12 cellular contexts compared by ENCODE assay signal in the genomic region with DNA sequence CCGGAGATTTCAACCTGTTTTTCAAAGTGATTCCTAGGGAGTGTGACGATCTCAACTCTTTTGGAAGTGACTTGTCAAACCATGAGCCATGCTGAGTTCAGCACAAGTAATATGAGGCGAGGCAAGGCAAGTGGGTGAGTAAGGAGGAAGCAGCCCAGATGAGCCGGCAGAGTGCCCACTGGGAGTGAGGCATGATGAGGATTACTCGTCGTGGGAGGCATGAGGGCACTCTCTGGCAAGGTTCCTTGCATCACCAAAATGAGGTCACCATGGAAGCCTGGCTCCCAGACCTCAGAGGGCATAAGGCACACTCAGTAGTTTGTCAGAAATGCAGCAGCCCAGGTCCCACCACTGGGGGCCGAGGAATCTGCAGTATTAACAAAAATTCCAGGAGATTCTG.
A peak's percentile ranks its signal among the peaks of the same experiment; 100 is the strongest.
DNase-seq lines count a peak whose midpoint lies in the region; ATAC-seq and TF ChIP-seq lines count a peak whose summit lies in the region.
"Had no signal": no experiment of that assay in that cellular context is flagged by ENCODE, and none has a peak within 500 bp of the region (broad histone marks: within the 10 kb centered on the region; RNA-seq: fewer than 3 reads in every experiment).

No MANE protein-coding gene starts in this region.

- no peaks in the 10 kb centered on the region for H3K79me2 ChIP-seq in PC-9 (ENCODE audit: low read depth)

- no peaks in the 10 kb centered on the region for H3K9me3 ChIP-seq in PC-9 (ENCODE audit: insufficient read depth, low read depth)
- H3K9me3 ChIP-seq: upper lobe of left lung had no signal

- H3K36me3 ChIP-seq in PC-9 (ENCODE audit: low read depth) = no peaks in the 10 kb centered on the region
- H3K36me3 ChIP-seq: upper lobe of left lung had no signal

- peak; percentile 89 for DNase-seq in GM03348 (ENCODE audit: low spot score)
- DNase-seq in PC-9 = peak; percentile 8 to 56
- peak; percentile 93 for DNase-seq in epithelial cell of prostate (ENCODE audit: low read depth, low spot score)
- DNase-seq in posterior cingulate gyrus = peak in 8 of 10 donors; percentile 21 to 91 (median 62)
- DNase-seq in posterior vena cava (ENCODE audit: low spot score) = no peak
- DNase-seq in germinal center (ENCODE audit: low spot score) = no peak
- DNase-seq: activated effector memory CD4-positive, alpha-beta T cell treated with Interleukin-2 at 50 U/mL for 16 hours; H7; Karpas-422; upper lobe of left lung had no signal

- H3K27ac ChIP-seq in PC-9 (no peak overlapping the region), epithelial cell of prostate (peak overlapping the region; percentile 11)
- H3K27ac ChIP-seq: upper lobe of left lung had no signal

- no peak for TF ChIP-seq CTCF in PC-9 (conservative IDR thresholded peaks at IDR 0.05)

- CTCF ChIA-PET in PC-9 (lab: Charles Lee) = no interaction called here

- no peaks in the 10 kb centered on the region for H3F3A ChIP-seq in PC-9 (ENCODE audit: insufficient read depth, low read depth)

- no peak overlapping the region for H3K4me2 ChIP-seq in PC-9

- POLR2A ChIA-PET in PC-9 (lab: Charles Lee; ENCODE audit: unreplicated experiment) = no interaction called here

- H3K9me2 ChIP-seq in PC-9 (ENCODE audit: insufficient read depth) = no peaks in the 10 kb centered on the region; the same call in 1 of the 2 replicates

- H4K20me1 ChIP-seq in PC-9 (ENCODE audit: insufficient read depth) = no peaks in the 10 kb centered on the region

- H3K27me3 ChIP-seq in PC-9 (ENCODE audit: insufficient read depth, low read depth) = no peaks in the 10 kb centered on the region
- H3K27me3 ChIP-seq: upper lobe of left lung had no signal

- BruUV-seq in PC-9 (replicated peaks; lab: Mats Ljungman, UMichigan) = no TSS peak

- no peak for ATAC-seq in HG02642 (IDR thresholded peaks at IDR 0.05; ENCODE audit: poor library complexity, unreplicated experiment)
- ATAC-seq in HG03442 (IDR thresholded peaks at IDR 0.05; ENCODE audit: unreplicated experiment) = no peak

- no peak overlapping the region for H3K4me3 ChIP-seq in PC-9
- H3K4me3 ChIP-seq: upper lobe of left lung had no signal

- intact Hi-C loops in PC-9 (cut with micrococcal nuclease; ENCODE audit: unreplicated experiment) (no loop called here), posterior cingulate gyrus (cut with DNase I) (no loop called here), posterior vena cava (cut with DNase I) (no loop called here)

- H3K4me1 ChIP-seq in PC-9 (replicated peaks; ENCODE audit: insufficient read depth) = no peaks in the 10 kb centered on the region

- no peak overlapping the region for H2AFZ ChIP-seq in PC-9

Comparison
In these comparisons a context has a peak if more than half of its experiments do, and no peak if none do; other contexts are left out.
1. DNase-seq: peak in GM03348 (single experiment), PC-9 (2 of 2), epithelial cell of prostate (single experiment) and posterior cingulate gyrus (8 of 10); none in posterior vena cava (single experiment) and germinal center (single experiment).